Comparison of ENCODE assay signal across 1 cellular context in genomic region chr9:14066032-14066431, GRCh38.
TF ChIP-seq lines count a peak whose summit lies in the region.

No MANE protein-coding gene starts in this region.

TF ChIP-seq in HepG2, 621 proteins besides CTCF, POLR2A, EP300 and RAD21 (continued from another document):
- TF ChIP-seq USF2 (IDR thresholded peaks at IDR 0.05; ENCODE audit: low read depth, low read length) (peak; percentile 56), USF2 (CRISPR knock-in tag; IDR thresholded peaks at IDR 0.05; ENCODE audit: borderline replicate concordance) (no peak), ZNF570 (CRISPR knock-in tag; IDR thresholded peaks at IDR 0.05; ENCODE audit: borderline replicate concordance) (no peak), NCOR1 (IDR thresholded peaks at IDR 0.05; ENCODE audit: borderline replicate concordance, low read length) (no peak), NR3C1 (CRISPR knock-in tag; IDR thresholded peaks at IDR 0.05) (no peak)
